Comparison of ENCODE assay signal across 9 cellular contexts in the genomic region with DNA sequence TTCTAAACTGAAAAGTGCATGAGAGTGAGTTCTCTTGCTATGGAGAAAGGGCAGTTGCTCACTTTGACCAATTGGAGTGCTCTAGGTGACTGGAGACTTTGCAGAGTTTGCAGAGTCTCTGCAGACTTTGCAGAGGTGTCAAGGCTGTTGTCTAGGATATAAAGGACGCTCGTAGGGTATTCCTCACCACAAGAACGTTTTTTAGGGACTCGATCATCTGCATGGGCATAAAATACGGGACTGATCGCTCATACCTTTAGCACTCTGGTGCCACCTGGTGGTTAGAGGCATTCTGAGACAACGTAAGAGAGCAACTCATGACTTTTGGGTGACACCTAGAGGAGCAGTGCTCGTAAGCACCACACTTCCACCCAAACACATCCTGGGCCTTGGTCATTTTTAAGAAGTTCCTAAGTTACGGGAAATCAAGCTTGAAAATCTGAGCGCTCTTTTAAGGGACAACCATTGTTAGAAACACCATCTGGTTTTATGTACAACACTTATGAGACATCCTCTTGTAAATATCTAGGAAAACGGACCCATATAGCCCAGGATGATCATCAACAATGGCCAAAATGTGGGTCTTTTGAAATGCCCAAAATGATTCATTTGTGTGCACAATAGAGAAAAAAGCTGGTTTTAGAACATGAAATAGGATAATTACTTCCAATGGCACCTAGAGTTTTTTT. TPM values are rescaled to one million over a fixed set of nuclear protein-coding genes. Genes with fewer than 3 reads are reported as not detected.
DNase-seq lines count a peak whose midpoint lies in the region; ATAC-seq and TF ChIP-seq lines count a peak whose summit lies in the region.
"Had no signal": no experiment of that assay in that cellular context is flagged by ENCODE, and none has a peak within 500 bp of the region (broad histone marks: within the 10 kb centered on the region; RNA-seq: fewer than 3 reads in every experiment).

No MANE protein-coding gene starts in this region.

- H3K27me3 Mint-ChIP-seq in CD4-positive, alpha-beta T cell, result no peaks in the 10 kb centered on the region
- peaks cover 7% of the 10 kb centered on the region for H3K27me3 Mint-ChIP-seq in activated T-helper 1 cell treated with anti-CD3 and anti-CD28 coated beads, Interleukin-12 subunit alpha, Interleukin-12 subunit beta, Interleukin-2, Interleukin-4 antibody, amounts not matched to agents 30 ng/mL and 10 ng/mL and 1 ng/mL, durations not matched to agents 14 hours and 24 hours and 36 hours (ENCODE audit: insufficient read depth)
- H3K27me3 Mint-ChIP-seq: IgD-negative memory B cell had no signal

- peaks cover 5% of the 10 kb centered on the region for H3K4me1 ChIP-seq in MM.1S (ENCODE audit: low read length)
- H3K4me1 ChIP-seq in RWPE2 (ENCODE audit: insufficient read depth, poor library complexity, severe bottlenecking), result peaks cover 9% of the 10 kb centered on the region

- H3K9ac ChIP-seq in MM.1S (ENCODE audit: low read length), result no peak overlapping the region

- H4K20me1 ChIP-seq in MM.1S (ENCODE audit: insufficient read depth, low read length), result no peaks in the 10 kb centered on the region

- no peaks in the 10 kb centered on the region for H3K79me2 ChIP-seq in MM.1S (ENCODE audit: low read length)

- H3K36me3 ChIP-seq in MM.1S (replicated peaks; ENCODE audit: insufficient read depth, low read length) (no peaks in the 10 kb centered on the region), RWPE2 (ENCODE audit: low read depth) (no peaks in the 10 kb centered on the region)

- H3K4me3 Mint-ChIP-seq in CD4-positive, alpha-beta T cell, result no peak overlapping the region
- no peak overlapping the region for H3K4me3 Mint-ChIP-seq in activated T-helper 1 cell treated with anti-CD3 and anti-CD28 coated beads, Interleukin-12 subunit alpha, Interleukin-12 subunit beta, Interleukin-2, Interleukin-4 antibody, amounts not matched to agents 30 ng/mL and 10 ng/mL and 1 ng/mL, durations not matched to agents 14 hours and 24 hours and 36 hours

- CTCF ChIA-PET in CD4-positive, alpha-beta T cell (lab: Charles Lee), result interaction anchor here (0.6 to 7.1 kb wide), 44 partner anchors 9 to 419 kb away, joined by 3 to 96 read pairs (median 4); a partner anchor contains a TSS

- intact Hi-C loops in CD4-positive, alpha-beta T cell (cut with DNase I, micrococcal nuclease), result loop anchor here (1.0 to 10.0 kb wide), 10 partner anchors 24 to 1044 kb away; a partner anchor contains a TSS
- intact Hi-C loops in activated T-helper 1 cell treated with anti-CD3 and anti-CD28 coated beads, Interleukin-12 subunit alpha, Interleukin-12 subunit beta, Interleukin-2, Interleukin-4 antibody, amounts not matched to agents 30 ng/mL and 10 ng/mL and 1 ng/mL, durations not matched to agents 14 hours and 24 hours and 36 hours (cut with micrococcal nuclease), result loop anchor here (1.0 to 10.0 kb wide), 7 partner anchors 141 to 567 kb away; a partner anchor contains a TSS

- H3K27ac ChIP-seq in CD4-positive, alpha-beta T cell (ENCODE audit: low read depth, low read length), result no peak overlapping the region
- H3K27ac ChIP-seq in MM.1S (ENCODE audit: low read length) (no peak overlapping the region), RWPE2 (ENCODE audit: poor library complexity, severe bottlenecking) (no peak overlapping the region)

- ATAC-seq in CD4-positive, alpha-beta T cell (ENCODE audit: poor library complexity), result peak; percentile 100
- peak; percentile 93 for ATAC-seq in GM21529 (IDR thresholded peaks at IDR 0.05; ENCODE audit: unreplicated experiment)
- peak; percentile 83 for ATAC-seq in RWPE2 (ENCODE audit: low read depth)

- peak overlapping the region; percentile 66 for H2AFZ ChIP-seq in MM.1S (ENCODE audit: low read length)

- H3F3A ChIP-seq in MM.1S (ENCODE audit: insufficient read depth, low read length), result no peaks in the 10 kb centered on the region

- H3K9me2 ChIP-seq in MM.1S (replicated peaks; ENCODE audit: insufficient read depth, low read length), result no peaks in the 10 kb centered on the region

- peak; percentile 73 to 89 (median 87) for DNase-seq in CD4-positive, alpha-beta T cell
- DNase-seq in MM.1S (peak; percentile 93), RWPE2 (ENCODE audit: low spot score) (peak; percentile 76), fibroblast of the conjunctiva (ENCODE audit: low read depth) (peak; percentile 94), non-pigmented ciliary epithelial cell (ENCODE audit: low read depth) (peak; percentile 86), stromal cell of bone marrow (ENCODE audit: low read depth) (peak; percentile 88)
- peak; percentile 82 for DNase-seq in activated T-helper 1 cell treated with anti-CD3 and anti-CD28 coated beads, Interleukin-12 subunit alpha, Interleukin-12 subunit beta, Interleukin-2, Interleukin-4 antibody, amounts not matched to agents 30 ng/mL and 10 ng/mL and 1 ng/mL, durations not matched to agents 14 hours and 24 hours and 36 hours (ENCODE audit: low spot score)

- H3K27ac Mint-ChIP-seq in CD4-positive, alpha-beta T cell, result no peak overlapping the region
- H3K27ac Mint-ChIP-seq in activated T-helper 1 cell treated with anti-CD3 and anti-CD28 coated beads, Interleukin-12 subunit alpha, Interleukin-12 subunit beta, Interleukin-2, Interleukin-4 antibody, amounts not matched to agents 30 ng/mL and 10 ng/mL and 1 ng/mL, durations not matched to agents 14 hours and 24 hours and 36 hours, result no peak overlapping the region
- H3K27ac Mint-ChIP-seq: IgD-negative memory B cell had no signal

- TF ChIP-seq CTCF in CD4-positive, alpha-beta T cell (IDR thresholded peaks at IDR 0.05), result peak; percentile 100
- peak; percentile 100 for TF ChIP-seq CTCF in MM.1S (IDR thresholded peaks at IDR 0.05; ENCODE audit: low read length)
- peak; percentile 98 for TF ChIP-seq CTCF in RWPE2 (IDR thresholded peaks at IDR 0.05; ENCODE audit: poor library complexity, severe bottlenecking)

- POLR2A ChIA-PET in CD4-positive, alpha-beta T cell (lab: Charles Lee), result interaction anchor here (0.6 to 4.9 kb wide), 5 partner anchors 14 to 140 kb away, joined by 3 to 24 read pairs (median 7); a partner anchor contains a TSS

- no peaks in the 10 kb centered on the region for H3K27me3 ChIP-seq in CD4-positive, alpha-beta T cell (ENCODE audit: control insufficient read depth, insufficient read depth, low read length)
- no peaks in the 10 kb centered on the region for H3K27me3 ChIP-seq in MM.1S (replicated peaks; ENCODE audit: insufficient read depth, low read length)
- H3K27me3 ChIP-seq in RWPE2 (ENCODE audit: insufficient read depth, poor library complexity, severe bottlenecking), result no peaks in the 10 kb centered on the region

- peak overlapping the region; percentile 67 for H3K4me2 ChIP-seq in MM.1S (ENCODE audit: low read depth, low read length)

- peak overlapping the region; percentile 36; the same call in 1 of the 2 replicates for H3K4me3 ChIP-seq in MM.1S (ENCODE audit: low read length)
- H3K4me3 ChIP-seq in RWPE2 (ENCODE audit: severe bottlenecking), result no peak overlapping the region

- H3K36me3 Mint-ChIP-seq in CD4-positive, alpha-beta T cell (ENCODE audit: low read depth), result no peaks in the 10 kb centered on the region
- H3K36me3 Mint-ChIP-seq in activated T-helper 1 cell treated with anti-CD3 and anti-CD28 coated beads, Interleukin-12 subunit alpha, Interleukin-12 subunit beta, Interleukin-2, Interleukin-4 antibody, amounts not matched to agents 30 ng/mL and 10 ng/mL and 1 ng/mL, durations not matched to agents 14 hours and 24 hours and 36 hours (ENCODE audit: low read depth), result peaks cover 8% of the 10 kb centered on the region
- H3K36me3 Mint-ChIP-seq: IgD-negative memory B cell had no signal

- H3K4me1 Mint-ChIP-seq in CD4-positive, alpha-beta T cell (ENCODE audit: low read depth), result peaks cover 5% of the 10 kb centered on the region
- H3K4me1 Mint-ChIP-seq in activated T-helper 1 cell treated with anti-CD3 and anti-CD28 coated beads, Interleukin-12 subunit alpha, Interleukin-12 subunit beta, Interleukin-2, Interleukin-4 antibody, amounts not matched to agents 30 ng/mL and 10 ng/mL and 1 ng/mL, durations not matched to agents 14 hours and 24 hours and 36 hours (ENCODE audit: low read depth), result peaks cover 74% of the 10 kb centered on the region

- no peaks in the 10 kb centered on the region for H3K9me3 ChIP-seq in CD4-positive, alpha-beta T cell (ENCODE audit: control insufficient read depth, low read length)
- H3K9me3 ChIP-seq in MM.1S (replicated peaks; ENCODE audit: insufficient read depth, low read length) (no peaks in the 10 kb centered on the region), RWPE2 (ENCODE audit: severe bottlenecking) (no peaks in the 10 kb centered on the region)

- H3K9me3 Mint-ChIP-seq in CD4-positive, alpha-beta T cell, result no peaks in the 10 kb centered on the region
- H3K9me3 Mint-ChIP-seq in activated T-helper 1 cell treated with anti-CD3 and anti-CD28 coated beads, Interleukin-12 subunit alpha, Interleukin-12 subunit beta, Interleukin-2, Interleukin-4 antibody, amounts not matched to agents 30 ng/mL and 10 ng/mL and 1 ng/mL, durations not matched to agents 14 hours and 24 hours and 36 hours, result no peaks in the 10 kb centered on the region
- H3K9me3 Mint-ChIP-seq: IgD-negative memory B cell had no signal

RNA-seq across cellular contexts. Expression of a gene that starts 51.6 kb away (rescaled TPM):
- total RNA-seq in CD4-positive, alpha-beta T cell, result under 1 TPM; 0.14 to 0.20 TPM
- 0.05 and 0.08 TPM in 2 replicates for total RNA-seq in activated T-helper 1 cell treated with anti-CD3 and anti-CD28 coated beads, Interleukin-12 subunit alpha, Interleukin-12 subunit beta, Interleukin-2, Interleukin-4 antibody, amounts not matched to agents 30 ng/mL and 10 ng/mL and 1 ng/mL, durations not matched to agents 14 hours and 24 hours and 36 hours
